Comparison of ENCODE assay signal across 8 cellular contexts in genomic region chr11:61509058-61510029, GRCh38. TPM values are rescaled to one million over a fixed set of nuclear protein-coding genes. Genes with fewer than 3 reads are reported as not detected.
DNase-seq lines count a peak whose midpoint lies in the region; ATAC-seq, FAIRE-seq and TF ChIP-seq lines count a peak whose summit lies in the region.

No MANE protein-coding gene starts in this region.

- in situ Hi-C loops in GM23248 (cut with MboI): no loop called here

- H3K36me3 ChIP-seq in GM23248 (ENCODE audit: low read depth): no peaks in the 10 kb centered on the region
- H3K36me3 ChIP-seq in keratinocyte (ENCODE audit: control insufficient read depth in 2 of 2, extremely low read depth in 1 of 2, insufficient read depth in 2 of 2, low read length in 2 of 2): no peaks in the 10 kb centered on the region

- no peak for FAIRE-seq in keratinocyte (lab: Jason Lieb, UNC)

- H3K4me3 ChIP-seq in GM23248 (peak overlapping the region; percentile 57), keratinocyte (ENCODE audit: control insufficient read depth in 2 of 3, extremely low read depth in 1 of 3, insufficient read depth in 2 of 3, low read depth in 1 of 3, low read length in 3 of 3) (no peak overlapping the region)

- H3K79me2 ChIP-seq in GM23248 (ENCODE audit: insufficient read depth): no peaks in the 10 kb centered on the region
- H3K79me2 ChIP-seq in keratinocyte (ENCODE audit: control insufficient read depth, insufficient read depth, low read length): no peaks in the 10 kb centered on the region

- H3K4me2 ChIP-seq in GM23248 (ENCODE audit: unreplicated experiment) (peak overlapping the region; percentile 52), keratinocyte (ENCODE audit: control insufficient read depth, extremely low read depth, insufficient read depth, low read depth, low read length) (peak overlapping the region; percentile 60)

- H3K27ac ChIP-seq in GM23248: no peak overlapping the region
- peak overlapping the region; percentile 83 for H3K27ac ChIP-seq in caudate nucleus (ENCODE audit: low read depth, low read length)
- no peak overlapping the region for H3K27ac ChIP-seq in keratinocyte (ENCODE audit: control insufficient read depth, insufficient read depth, low read length)

- no peaks in the 10 kb centered on the region for H3K9me3 ChIP-seq in GM23248 (ENCODE audit: low read depth)
- H3K9me3 ChIP-seq in keratinocyte (ENCODE audit: control insufficient read depth, low read depth, low read length): no peaks in the 10 kb centered on the region

- no peaks in the 10 kb centered on the region for H3K9me1 ChIP-seq in keratinocyte (ENCODE audit: control insufficient read depth, extremely low read depth, insufficient read depth, low read length)

- peaks cover 20% of the 10 kb centered on the region for H3K27me3 ChIP-seq in GM23248 (replicated peaks; ENCODE audit: insufficient read depth)
- peaks cover 53% of the 10 kb centered on the region for H3K27me3 ChIP-seq in keratinocyte (ENCODE audit: control insufficient read depth, extremely low read depth, insufficient read depth, low read length)

- H3K9ac ChIP-seq in GM23248 (no peak overlapping the region), keratinocyte (ENCODE audit: control insufficient read depth, extremely low read depth, insufficient read depth, low read length) (no peak overlapping the region)

- dilution Hi-C loops in keratinocyte (cut with MboI; ENCODE audit: extremely low pct_ligation_motif_present, low sequenced_read_pairs): no loop called here

- no peak for ATAC-seq in HG03196 (IDR thresholded peaks at IDR 0.05; ENCODE audit: unreplicated experiment)

- H4K20me1 ChIP-seq in GM23248 (ENCODE audit: insufficient read depth) (no peaks in the 10 kb centered on the region), keratinocyte (ENCODE audit: control insufficient read depth, extremely low read depth, insufficient read depth, low read length) (no peaks in the 10 kb centered on the region)

- 9% methylated on average over 97 to 104 of the region's 116 CpGs for WGBS in GM23248 (ENCODE audit: low coverage in 1 of 2, low lambda C conversion rate in 2 of 2, missing lambda C conversion rate in 2 of 2), 2 experiments

- H2AFZ ChIP-seq in GM23248: peak overlapping the region; percentile 73
- H2AFZ ChIP-seq in keratinocyte (ENCODE audit: control insufficient read depth, low read length): peak overlapping the region; percentile 51

- TF ChIP-seq CTCF in keratinocyte (optimal IDR thresholded peaks at IDR 0.05 in 1 of 3, IDR thresholded peaks at IDR 0.05 in 1 of 3, conservative IDR thresholded peaks at IDR 0.05 in 1 of 3; ENCODE audit: extremely low read depth in 1 of 3, insufficient read depth in 2 of 3, low read length in 3 of 3): peak in 2 of 3 experiments; percentile 60 to 71

- H3F3A ChIP-seq in GM23248 (ENCODE audit: insufficient read depth): no peaks in the 10 kb centered on the region

- no peaks in the 10 kb centered on the region for H3K4me1 ChIP-seq in GM23248 (ENCODE audit: insufficient read depth)
- H3K4me1 ChIP-seq in keratinocyte (ENCODE audit: control insufficient read depth, extremely low read depth, insufficient read depth, low read length): no peaks in the 10 kb centered on the region

- DNase-seq in DMS 273 treated with DMSO at 0.1 percent for 48 hours (lab: John Stamatoyannopoulos, UW) (peak; percentile 52), GM23248 (peak; percentile 85), NCI-H1417 (lab: John Stamatoyannopoulos, UW) (peak; percentile 85 to 95 (median 95)), UCSD-AML1 (lab: John Stamatoyannopoulos, UW; ENCODE audit: unreplicated experiment) (peak; percentile 76), caudate nucleus (lab: John Stamatoyannopoulos, UW) (peak in 31 of 61 donors; percentile 17 to 79 (median 51)), keratinocyte (ENCODE audit: low read depth, low spot score) (peak; percentile 41)
- DNase-seq in stimulated activated CD4-positive, alpha-beta T cell treated with anti-CD3 and anti-CD28 coated beads, Interleukin-12 subunit alpha, Interleukin-12 subunit beta, amount 100 ng/mL, for 48 hours (ENCODE audit: low read depth in 2 of 3, low spot score in 1 of 3): peak; percentile 40 to 64 (median 60)

- no peaks in the 10 kb centered on the region for H3K9me2 ChIP-seq in GM23248 (ENCODE audit: insufficient read depth)

RNA-seq across cellular contexts. Expression of gene LRRC10B, which starts 0.8 kb away (rescaled TPM):
- total RNA-seq in GM23248 (2014; rRNA removed; shearing (Covaris generic)): 0.43 TPM in 1 of 2 replicates, not detected in the other
- polyA plus RNA-seq in GM23248 (2016; fragmentation: Nextera tagmentation; extraction: Ambion mirVana): not detected in 2 replicates
- polyA plus RNA-seq in keratinocyte: not detected in 3 replicates
- polyA plus RNA-seq in keratinocyte (2011; ENCODE audit: low read depth): not detected
- not detected in 2 replicates for polyA plus RNA-seq in keratinocyte (2011; cell fraction: cytosol; rRNA removed)
- 0.05 TPM in 1 of 2 replicates, not detected in the other for polyA plus RNA-seq in keratinocyte (2011; cell fraction: nucleus; rRNA removed)
- not detected in 2 replicates for polyA plus RNA-seq in keratinocyte (2012; ENCODE audit: low replicate concordance)
- not detected in 3 replicates for polyA minus RNA-seq in keratinocyte
- polyA minus RNA-seq in keratinocyte (2011; cell fraction: cytosol; rRNA and poly(A)+ RNA removed): not detected
- not detected in 2 replicates for polyA minus RNA-seq in keratinocyte (2011; cell fraction: nucleus; rRNA and poly(A)+ RNA removed)

Comparison
In these comparisons a context has a peak if more than half of its experiments do, and no peak if none do; other contexts are left out.
1. DNase-seq: peak in every context shown above with its lines; median percentile 95 in NCI-H1417; 85 in GM23248; 76 in UCSD-AML1; 60 in stimulated activated CD4-positive, alpha-beta T cell treated with anti-CD3 and anti-CD28 coated beads, Interleukin-12 subunit alpha, Interleukin-12 subunit beta, amount 100 ng/mL, for 48 hours; 52 in DMS 273 treated with DMSO at 0.1 percent for 48 hours; 51 in caudate nucleus; 41 in keratinocyte.